ENCODE assay signal across 10 cellular contexts in genomic region chr19:2960120-2960519, GRCh38. TPM values are rescaled to one million over a fixed set of nuclear protein-coding genes. Genes with fewer than 3 reads are reported as not detected.
"Had no signal": no experiment of that assay in that cellular context is flagged by ENCODE, and none has a peak within 500 bp of the region (broad histone marks: within the 10 kb centered on the region; RNA-seq: fewer than 3 reads in every experiment).

No MANE protein-coding gene starts in this region.

- H3K4me3 ChIP-seq: GM23338 had no signal

- H3K27ac ChIP-seq: HL-60, KMS-11 had no signal

- DNase-seq: H9, HCEC 1CT, KBM-7 had no signal

- H3K9ac ChIP-seq: KMS-11 had no signal

- H2AFZ ChIP-seq: GM23338 had no signal

- FAIRE-seq: H1, H54, HepG2 had no signal

- H3K4me2 ChIP-seq: GM23338, KMS-11 had no signal

- ATAC-seq: GM23338, HepG2 had no signal

RNA-seq across cellular contexts. Expression of gene ZNF77, which starts 15.3 kb away (rescaled TPM):
- total RNA-seq: HT1080 had no signal

RNA-seq across cellular contexts. Expression of gene TLE6, which starts 17.2 kb away (rescaled TPM):
- total RNA-seq: HT1080 had no signal

RNA-seq across cellular contexts. Expression of gene ZNF57, which starts 59.4 kb away (rescaled TPM):
- total RNA-seq: HT1080 had no signal
